8 cellular contexts compared by ENCODE assay signal in genomic region chr7:22082886-22083710, GRCh38.
DNase-seq lines count a peak whose midpoint lies in the region; ATAC-seq lines count a peak whose summit lies in the region.

No MANE protein-coding gene starts in this region.

- peak; percentile 99 for ATAC-seq in GM21360 (IDR thresholded peaks at IDR 0.05; ENCODE audit: unreplicated experiment)

- H3K4me1 ChIP-seq in NT2/D1 (ENCODE audit: insufficient read depth, insufficient read length) (peaks cover 3% of the 10 kb centered on the region), esophagus (ENCODE audit: control insufficient read depth in 2 of 2, insufficient read depth in 2 of 2, low read length in 1 of 2) (no peaks in the 10 kb centered on the region), muscle layer of colon (ENCODE audit: insufficient read depth, low read length) (no peaks in the 10 kb centered on the region)

- H3K36me3 ChIP-seq in NT2/D1 (ENCODE audit: insufficient read depth, insufficient read length, low read length), result no peaks in the 10 kb centered on the region
- no peaks in the 10 kb centered on the region for H3K36me3 ChIP-seq in esophagus (ENCODE audit: control insufficient read depth in 2 of 2, insufficient read depth in 2 of 2, low read length in 1 of 2)
- no peaks in the 10 kb centered on the region for H3K36me3 ChIP-seq in muscle layer of colon (ENCODE audit: insufficient read depth, low read length)

- DNase-seq in COLO829 (ENCODE audit: low spot score) (peak; percentile 78), HS-5 (ENCODE audit: low read depth) (peak; percentile 91), NT2/D1 (ENCODE audit: low read depth, low spot score) (peak; percentile 90)
- DNase-seq in activated T-cell treated with anti-CD3 and anti-CD28 coated beads, Interleukin-2, amount 50 U/mL, for 1 hour, result peak; percentile 85
- peak; percentile 94 for DNase-seq in stimulated activated CD8-positive, alpha-beta memory T cell treated with anti-CD3 and anti-CD28 coated beads, Interleukin-4, amount 100 ng/mL, for 48 hours

- H3K4me3 ChIP-seq in NT2/D1 (ENCODE audit: insufficient read length, low read depth) (peak overlapping the region; percentile 77), esophagus (ENCODE audit: low read depth in 1 of 2, low read length in 2 of 2) (peak overlapping the region; percentile 45 to 59), muscle layer of colon (ENCODE audit: low read depth in 1 of 2, low read length in 2 of 2) (peak overlapping the region; percentile 64 to 83)

- H3K27ac ChIP-seq in esophagus (ENCODE audit: low read depth in 2 of 2, low read length in 1 of 2), result peak overlapping the region; percentile 64 to 85
- peak overlapping the region; percentile 73 for H3K27ac ChIP-seq in muscle layer of colon (ENCODE audit: low read depth, low read length)

- H3K9ac ChIP-seq in NT2/D1 (ENCODE audit: insufficient read length, low read depth), result peak overlapping the region; percentile 84
- H3K9ac ChIP-seq in muscle layer of colon (ENCODE audit: low read length), result peak overlapping the region; percentile 72

- WGBS in esophagus, 2 donors, result 1% methylated on average over 55 of the region's 55 CpGs

- H3K27me3 ChIP-seq in NT2/D1 (ENCODE audit: insufficient read depth, insufficient read length), result peaks cover 14% of the 10 kb centered on the region
- peaks cover 0 to 3% of the 10 kb centered on the region in 2 donors for H3K27me3 ChIP-seq in esophagus (ENCODE audit: control insufficient read depth in 1 of 2, insufficient read depth in 2 of 2, low read length in 2 of 2)
- H3K27me3 ChIP-seq in muscle layer of colon (ENCODE audit: control insufficient read depth in 1 of 2, insufficient read depth in 2 of 2, low read length in 2 of 2), result no peaks in the 10 kb centered on the region

- H3K9me3 ChIP-seq in NT2/D1 (ENCODE audit: insufficient read depth, low read length), result peaks cover 24% of the 10 kb centered on the region
- no peaks in the 10 kb centered on the region for H3K9me3 ChIP-seq in esophagus (ENCODE audit: control insufficient read depth in 2 of 2, insufficient read depth in 1 of 2, low read depth in 1 of 2, low read length in 1 of 2)
- no peaks in the 10 kb centered on the region for H3K9me3 ChIP-seq in muscle layer of colon (ENCODE audit: low read length)

Comparison
In these comparisons a context has a peak if more than half of its experiments do, and no peak if none do; other contexts are left out.
1. Peak in every context shown above with its lines: DNase-seq, ATAC-seq, H3K4me3 ChIP-seq and H3K27ac ChIP-seq.